In genomic region chr12:70243510-70244331, GRCh38 we compare ENCODE assay signal across 1 cellular context.
A peak's percentile ranks its signal among the peaks of the same experiment; 100 is the strongest.
TF ChIP-seq lines count a peak whose summit lies in the region.

No MANE protein-coding gene starts in this region.

TF ChIP-seq in WTC11, 78 proteins besides CTCF, POLR2A, EP300 and RAD21 (continued from another document and continues in another):
- TF ChIP-seq E2F1 (CRISPR knock-in tag; IDR thresholded peaks at IDR 0.05) (no peak), RORB (CRISPR knock-in tag; IDR thresholded peaks at IDR 0.05) (no peak), FOXP1 (CRISPR knock-in tag; IDR thresholded peaks at IDR 0.05; ENCODE audit: borderline replicate concordance) (no peak), NFATC4 (CRISPR knock-in tag; IDR thresholded peaks at IDR 0.05) (no peak), ZNF281 (CRISPR knock-in tag; IDR thresholded peaks at IDR 0.05) (no peak), TEAD4 (CRISPR knock-in tag; IDR thresholded peaks at IDR 0.05) (peak; percentile 63; the same call in 1 of the 2 replicates), JUN (CRISPR knock-in tag; IDR thresholded peaks at IDR 0.05) (peak; percentile 45; the same call in 1 of the 2 replicates), GABPB1 (CRISPR knock-in tag; IDR thresholded peaks at IDR 0.05) (0 out of 2 replicates have a peak, but pooled peaks have one; percentile 29), AR (CRISPR knock-in tag; IDR thresholded peaks at IDR 0.05) (no peak), SP1 (CRISPR knock-in tag; conservative IDR thresholded peaks at IDR 0.05) (no peak), KAT7 (CRISPR knock-in tag; IDR thresholded peaks at IDR 0.05; ENCODE audit: borderline replicate concordance) (0 out of 2 replicates have a peak, but pooled peaks have one; percentile 27), PRRX2 (CRISPR knock-in tag; IDR thresholded peaks at IDR 0.05) (no peak), E2F4 (CRISPR knock-in tag; IDR thresholded peaks at IDR 0.05; ENCODE audit: borderline replicate concordance, low read depth) (no peak), ZNF532 (CRISPR knock-in tag; IDR thresholded peaks at IDR 0.05; ENCODE audit: borderline replicate concordance) (no peak), ZMAT4 (CRISPR knock-in tag; IDR thresholded peaks at IDR 0.05) (no peak), PRDM15 (CRISPR knock-in tag; IDR thresholded peaks at IDR 0.05) (no peak), FOXJ3 (CRISPR knock-in tag; IDR thresholded peaks at IDR 0.05; ENCODE audit: borderline replicate concordance) (no peak), ZSCAN18 (CRISPR knock-in tag; IDR thresholded peaks at IDR 0.05) (no peak), USF2 (CRISPR knock-in tag; IDR thresholded peaks at IDR 0.05) (no peak), ATF3 (CRISPR knock-in tag; conservative IDR thresholded peaks at IDR 0.05) (no peak), RELA (CRISPR knock-in tag; IDR thresholded peaks at IDR 0.05; ENCODE audit: borderline replicate concordance) (no peak), ZNF317 (CRISPR knock-in tag; IDR thresholded peaks at IDR 0.05; ENCODE audit: borderline replicate concordance, low read depth) (no peak), MAX (CRISPR knock-in tag; IDR thresholded peaks at IDR 0.05) (no peak; the same call in 1 of the 2 replicates), ATF6 (CRISPR knock-in tag; IDR thresholded peaks at IDR 0.05) (no peak), ZNF671 (CRISPR knock-in tag; IDR thresholded peaks at IDR 0.05) (no peak), NFE2L1 (CRISPR knock-in tag; IDR thresholded peaks at IDR 0.05) (no peak), FOXP4 (CRISPR knock-in tag; IDR thresholded peaks at IDR 0.05) (no peak)
